ENCODE assay signal across 8 cellular contexts in the genomic region with DNA sequence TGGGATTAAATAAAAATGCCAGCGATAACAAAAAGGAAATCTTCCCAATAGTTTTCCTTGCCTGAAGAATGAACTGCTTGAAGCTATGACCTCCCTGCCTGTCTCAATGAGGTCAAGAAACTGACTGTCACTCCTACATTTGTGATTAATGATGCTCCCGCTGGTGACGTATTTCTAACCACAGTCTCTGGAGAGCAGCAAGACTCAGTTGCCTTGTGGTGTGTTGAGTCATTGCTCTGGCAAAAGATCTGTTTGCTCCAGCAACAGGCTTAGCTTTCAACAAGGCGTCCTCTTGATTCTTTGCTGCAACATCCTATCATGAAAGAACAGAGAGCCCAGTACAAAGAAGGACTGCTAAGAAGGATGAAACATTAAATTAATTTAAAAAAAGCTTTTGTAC.
DNase-seq lines count a peak whose midpoint lies in the region; ATAC-seq and TF ChIP-seq lines count a peak whose summit lies in the region.

No MANE protein-coding gene starts in this region.

- no peak overlapping the region for H2AFZ ChIP-seq in Karpas-422 (ENCODE audit: low read length)

- H4K20me1 ChIP-seq in Karpas-422 (ENCODE audit: insufficient read depth, low read depth, low read length): no peaks in the 10 kb centered on the region

- peaks cover 25% of the 10 kb centered on the region for H3K9me3 ChIP-seq in Karpas-422 (ENCODE audit: low read length)

- no peak overlapping the region for H3K9ac ChIP-seq in Karpas-422 (ENCODE audit: low read length)

- H3K4me3 ChIP-seq in choroid plexus epithelial cell (ENCODE audit: low read depth, low read length): no peak overlapping the region
- H3K4me3 ChIP-seq in Karpas-422 (ENCODE audit: low read length): no peak overlapping the region

- no peaks in the 10 kb centered on the region for H3K4me1 ChIP-seq in Karpas-422 (ENCODE audit: low read length)

- no peaks in the 10 kb centered on the region for H3K36me3 ChIP-seq in Karpas-422 (ENCODE audit: insufficient read depth, low read length)

- ATAC-seq in HG02588 (IDR thresholded peaks at IDR 0.05; ENCODE audit: unreplicated experiment) (no peak), HG02798 (IDR thresholded peaks at IDR 0.05; ENCODE audit: poor library complexity, unreplicated experiment) (no peak)

- no peaks in the 10 kb centered on the region for H3K27me3 ChIP-seq in Karpas-422 (ENCODE audit: low read length)

- DNase-seq in C1 segment of cervical spinal cord (lab: John Stamatoyannopoulos, UW): peak in 8 of 14 donors; percentile 11 to 63 (median 36)
- DNase-seq in NCI-H460 (ENCODE audit: extremely low read depth, low read depth): peak; percentile 82
- DNase-seq in choroid plexus epithelial cell (ENCODE audit: low read depth): peak; percentile 99
- peak; percentile 60 for DNase-seq in mucosa of gallbladder (ENCODE audit: low spot score)
- no peak for DNase-seq in COLO668 (lab: John Stamatoyannopoulos, UW; ENCODE audit: unreplicated experiment)
- no peak for DNase-seq in Karpas-422

- H3K27ac ChIP-seq in Karpas-422 (ENCODE audit: low read length): no peak overlapping the region

- H3K4me2 ChIP-seq in Karpas-422 (ENCODE audit: low read depth, low read length, poor library complexity, severe bottlenecking): no peak overlapping the region

- H3K9me2 ChIP-seq in Karpas-422 (replicated peaks; ENCODE audit: insufficient read depth, low read length): no peaks in the 10 kb centered on the region

- no peaks in the 10 kb centered on the region for H3K79me2 ChIP-seq in Karpas-422 (ENCODE audit: low read length)

- TF ChIP-seq CTCF in choroid plexus epithelial cell (conservative IDR thresholded peaks at IDR 0.05; ENCODE audit: low read depth, low read length): no peak

Comparison
In these comparisons a context has a peak if more than half of its experiments do, and no peak if none do; other contexts are left out.
1. DNase-seq: peak in C1 segment of cervical spinal cord (8 of 14), NCI-H460 (single experiment), choroid plexus epithelial cell (single experiment) and mucosa of gallbladder (single experiment); none in COLO668 (single experiment) and Karpas-422 (single experiment).